ENCODE assay signal across 35 cellular contexts in genomic region chr5:42653705-42654104, GRCh38.
"Had no signal": no experiment of that assay in that cellular context is flagged by ENCODE, and none has a peak within 500 bp of the region (broad histone marks: within the 10 kb centered on the region; RNA-seq: fewer than 3 reads in every experiment).

No MANE protein-coding gene starts in this region.

- H3K36me3 ChIP-seq: brain microvascular endothelial cell, cardiac muscle cell, Peyer's patch, WERI-Rb-1 had no signal

- DNase-seq: activated CD4-positive, alpha-beta T cell treated with anti-CD3 and anti-CD28 coated beads for 1 hour; activated CD4-positive, alpha-beta T cell treated with anti-CD3 and anti-CD28 coated beads for 48 hours; activated CD4-positive, alpha-beta T cell treated with anti-CD3 and anti-CD28 coated beads, Interleukin-2, amount 50 U/mL, for 4 hours; activated CD4-positive, CD25-positive, alpha-beta regulatory T cell; activated CD8-positive, alpha-beta T cell treated with anti-CD3 and anti-CD28 coated beads for 36 hours; activated effector memory CD4-positive, alpha-beta T cell treated with anti-CD3 and anti-CD28 coated beads, Interleukin-2, amount 50 U/mL, for 16 hours; activated naive CD4-positive, alpha-beta T cell; activated naive CD4-positive, alpha-beta T cell treated with anti-CD3 and anti-CD28 coated beads, Interleukin-2, amount 50 U/mL, for 16 hours; activated naive CD8-positive, alpha-beta T cell treated with anti-CD3 and anti-CD28 coated beads for 36 hours; activated T-cell treated with anti-CD3 and anti-CD28 coated beads, Interleukin-2, amount 50 U/mL, for 1 hour; activated T-cell treated with anti-CD3 and anti-CD28 coated beads, Interleukin-2, amount 50 U/mL, for 72 hours; amniotic stem cell; aorta; brain microvascular endothelial cell; NCI-H1105; NCI-H1417 treated with DMSO at 0.1 percent for 48 hours; NCI-H187 treated with DMSO at 0.1 percent for 48 hours; NCI-H2081; NCI-H2171 treated with DMSO at 0.1 percent for 48 hours; NCI-H2227 treated with DMSO at 0.1 percent for 48 hours; NCI-H446; NCI-H510A treated with DMSO at 0.1 percent for 48 hours; NCI-H526 treated with DMSO at 0.1 percent for 48 hours; NCI-H82; PC-3; Peyer's patch; SW 1271; T-helper 1 cell; T-helper 2 cell; T1000; WERI-Rb-1 had no signal

- H3K27ac ChIP-seq: brain microvascular endothelial cell, cardiac muscle cell, Peyer's patch, RWPE1, WERI-Rb-1 had no signal

- H3K4me3 Mint-ChIP-seq: activated CD8-positive, alpha-beta T cell treated with anti-CD3 and anti-CD28 coated beads for 36 hours; activated naive CD8-positive, alpha-beta T cell treated with anti-CD3 and anti-CD28 coated beads for 36 hours; activated T-cell treated with anti-CD3 and anti-CD28 coated beads, Interleukin-2, amount 50 U/mL, for 72 hours; activated T-helper 17 cell treated with anti-CD3 and anti-CD28 coated beads, Interleukin-2, amount 50 U/mL, for 72 hours had no signal

- H3K9me3 ChIP-seq: Peyer's patch had no signal

- H3K4me3 ChIP-seq: cardiac muscle cell, Peyer's patch had no signal

- H3K9me3 Mint-ChIP-seq: activated CD8-positive, alpha-beta T cell treated with anti-CD3 and anti-CD28 coated beads for 36 hours; activated naive CD8-positive, alpha-beta T cell treated with anti-CD3 and anti-CD28 coated beads for 36 hours; activated T-cell treated with anti-CD3 and anti-CD28 coated beads, Interleukin-2, amount 50 U/mL, for 72 hours; activated T-helper 17 cell treated with anti-CD3 and anti-CD28 coated beads, Interleukin-2, amount 50 U/mL, for 72 hours had no signal

- H3K36me3 Mint-ChIP-seq: activated naive CD8-positive, alpha-beta T cell treated with anti-CD3 and anti-CD28 coated beads for 36 hours had no signal

- H3K27me3 Mint-ChIP-seq: activated CD8-positive, alpha-beta T cell treated with anti-CD3 and anti-CD28 coated beads for 36 hours; activated T-helper 17 cell treated with anti-CD3 and anti-CD28 coated beads, Interleukin-2, amount 50 U/mL, for 72 hours had no signal

- ATAC-seq: activated CD8-positive, alpha-beta T cell treated with anti-CD3 and anti-CD28 coated beads for 36 hours; activated T-cell treated with anti-CD3 and anti-CD28 coated beads, Interleukin-2, amount 50 U/mL, for 72 hours; activated T-helper 17 cell treated with anti-CD3 and anti-CD28 coated beads, Interleukin-2, amount 50 U/mL, for 72 hours; PC-3; Right ventricle myocardium inferior had no signal

- H3K4me1 ChIP-seq: Peyer's patch had no signal

- H3K27ac Mint-ChIP-seq: activated CD8-positive, alpha-beta T cell treated with anti-CD3 and anti-CD28 coated beads for 36 hours; activated naive CD8-positive, alpha-beta T cell treated with anti-CD3 and anti-CD28 coated beads for 36 hours; activated T-cell treated with anti-CD3 and anti-CD28 coated beads, Interleukin-2, amount 50 U/mL, for 72 hours; activated T-helper 17 cell treated with anti-CD3 and anti-CD28 coated beads, Interleukin-2, amount 50 U/mL, for 72 hours had no signal

- H3K4me1 Mint-ChIP-seq: activated naive CD8-positive, alpha-beta T cell treated with anti-CD3 and anti-CD28 coated beads for 36 hours; activated T-helper 17 cell treated with anti-CD3 and anti-CD28 coated beads, Interleukin-2, amount 50 U/mL, for 72 hours had no signal

- H3K27me3 ChIP-seq: brain microvascular endothelial cell, cardiac muscle cell, Peyer's patch had no signal
